ENCODE assay signal across 8 cellular contexts in genomic region chr6:33206027-33206863, GRCh38. TPM values are rescaled to one million over a fixed set of nuclear protein-coding genes. Genes with fewer than 3 reads are reported as not detected.
DNase-seq lines count a peak whose midpoint lies in the region; ATAC-seq and TF ChIP-seq lines count a peak whose summit lies in the region.
"Had no signal": no experiment of that assay in that cellular context is flagged by ENCODE, and none has a peak within 500 bp of the region (broad histone marks: within the 10 kb centered on the region; RNA-seq: fewer than 3 reads in every experiment).

No MANE protein-coding gene starts in this region.

- H3K27ac Mint-ChIP-seq in central memory CD8-positive, alpha-beta T cell (ENCODE audit: low read depth) = no peak overlapping the region

- H3K9me3 Mint-ChIP-seq in central memory CD8-positive, alpha-beta T cell = no peaks in the 10 kb centered on the region

- peaks cover 53% of the 10 kb centered on the region for H3K4me1 ChIP-seq in OCI-LY7 (ENCODE audit: insufficient read depth, low read length, poor library complexity, severe bottlenecking)
- peaks cover 75% of the 10 kb centered on the region for H3K4me1 ChIP-seq in neuron (ENCODE audit: insufficient read depth, low read length)

- CTCF ChIA-PET in OCI-LY7 (lab: Charles Lee; ENCODE audit: unreplicated experiment) = no interaction called here

- peaks cover 32% of the 10 kb centered on the region for H3K36me3 ChIP-seq in OCI-LY7 (ENCODE audit: insufficient read depth, low read length)
- peaks cover 46% of the 10 kb centered on the region for H3K36me3 ChIP-seq in neuron (ENCODE audit: insufficient read depth, low read length)

- POLR2A ChIA-PET in OCI-LY7 (lab: Charles Lee) = no interaction called here

- H4K20me1 ChIP-seq in OCI-LY7 (ENCODE audit: insufficient read depth, low read length) = no peaks in the 10 kb centered on the region

- no TSS peak for BruUV-seq in OCI-LY7 (replicated peaks; lab: Mats Ljungman, UMichigan)

- no peaks in the 10 kb centered on the region for H3K27me3 Mint-ChIP-seq in central memory CD8-positive, alpha-beta T cell

- peak overlapping the region; percentile 92; the same call in 1 of the 2 replicates for H3K4me2 ChIP-seq in OCI-LY7 (ENCODE audit: low read length)

- H3K27me3 ChIP-seq in neuron (ENCODE audit: insufficient read depth, low read length) = no peaks in the 10 kb centered on the region
- H3K27me3 ChIP-seq: heart left ventricle had no signal

- intact Hi-C loops in OCI-LY7 (cut with micrococcal nuclease; ENCODE audit: unreplicated experiment) = loop anchor here (10.0 kb wide), 1 partner anchor 209 kb away; the partner anchor contains the start of genes CUTA and PHF1

- peak overlapping the region; percentile 99 for H3K4me3 Mint-ChIP-seq in central memory CD8-positive, alpha-beta T cell

- H3K4me3 ChIP-seq in OCI-LY7 (ENCODE audit: low read depth, low read length, poor library complexity, severe bottlenecking) = no peak overlapping the region
- H3K4me3 ChIP-seq in neuron (ENCODE audit: low read length) = peak overlapping the region; percentile 89

- no peak overlapping the region for H3K27ac ChIP-seq in OCI-LY7 (ENCODE audit: low read depth, low read length, poor library complexity, severe bottlenecking)
- H3K27ac ChIP-seq: heart left ventricle had no signal

- peaks cover 66% of the 10 kb centered on the region for H3K4me1 Mint-ChIP-seq in central memory CD8-positive, alpha-beta T cell

- ATAC-seq in central memory CD8-positive, alpha-beta T cell (replicated peaks; ENCODE audit: extremely low read depth, poor library complexity, severe bottlenecking) = no peak
- ATAC-seq in GM21737 (IDR thresholded peaks at IDR 0.05; ENCODE audit: unreplicated experiment) = no peak
- ATAC-seq: heart left ventricle had no signal

- no peak overlapping the region for H2AFZ ChIP-seq in OCI-LY7 (ENCODE audit: low read length)
- no peak overlapping the region for H2AFZ ChIP-seq in neuron (ENCODE audit: low read depth, low read length)

- H3K36me3 Mint-ChIP-seq in central memory CD8-positive, alpha-beta T cell (ENCODE audit: insufficient read depth) = peaks cover 38% of the 10 kb centered on the region

- peaks cover 16% of the 10 kb centered on the region; the same call in 1 of the 2 replicates for H3K79me2 ChIP-seq in OCI-LY7 (ENCODE audit: insufficient read depth, low read depth, low read length)

- no peaks in the 10 kb centered on the region for H3K9me3 ChIP-seq in OCI-LY7 (ENCODE audit: low read length)
- H3K9me3 ChIP-seq in neuron (ENCODE audit: low read length) = no peaks in the 10 kb centered on the region
- H3K9me3 ChIP-seq: heart left ventricle had no signal

- H3K9me2 ChIP-seq in OCI-LY7 (ENCODE audit: insufficient read depth, low read length) = no peaks in the 10 kb centered on the region

- DNase-seq in EL (peak; percentile 51), OCI-LY7 (ENCODE audit: low spot score) (no peak), activated gamma-delta T cell (lab: John Stamatoyannopoulos, UW) (no peak), MV-4-11 (lab: John Stamatoyannopoulos, UW) (no peak)
- no peak for DNase-seq in central memory CD8-positive, alpha-beta T cell (ENCODE audit: low spot score in 2 of 2)

- no peak for TF ChIP-seq CTCF in OCI-LY7 (conservative IDR thresholded peaks at IDR 0.05; ENCODE audit: low read length)

RNA-seq across cellular contexts. Expression of gene HSD17B8, which starts 1.8 kb away (rescaled TPM):
- total RNA-seq in OCI-LY7 (2014; rRNA removed; shearing (Covaris generic)) = 11.6 and 21.4 TPM in 2 replicates
- total RNA-seq in OCI-LY7 (2022) = 18.8 and 23.5 TPM in 2 replicates

RNA-seq across cellular contexts. Expression of gene RING1, which starts 2.1 kb away (rescaled TPM):
- total RNA-seq in OCI-LY7 (2014; rRNA removed; shearing (Covaris generic)) = 25.0 and 31.8 TPM in 2 replicates
- 40.0 and 42.7 TPM in 2 replicates for total RNA-seq in OCI-LY7 (2022)

RNA-seq across cellular contexts. Expression of gene SLC39A7, which starts 5.6 kb away (rescaled TPM):
- total RNA-seq in OCI-LY7 (2014; rRNA removed; shearing (Covaris generic)) = 22.9 and 29.2 TPM in 2 replicates
- 48.3 and 53.2 TPM in 2 replicates for total RNA-seq in OCI-LY7 (2022)

RNA-seq across cellular contexts. Expression of gene RXRB, which starts 5.8 kb away (rescaled TPM):
- 30.6 and 32.5 TPM in 2 replicates for total RNA-seq in OCI-LY7 (2014; rRNA removed; shearing (Covaris generic))
- total RNA-seq in OCI-LY7 (2022) = 47.3 and 48.5 TPM in 2 replicates

RNA-seq across cellular contexts. Expression of gene COL11A2, which starts 14.0 kb away (rescaled TPM):
- total RNA-seq in OCI-LY7 (2014; rRNA removed; shearing (Covaris generic)) = 3.5 and 5.2 TPM in 2 replicates
- 4.5 and 4.6 TPM in 2 replicates for total RNA-seq in OCI-LY7 (2022)
